ENCODE assay signal across 9 cellular contexts in genomic region chr22:40720538-40721256, GRCh38. TPM values are rescaled to one million over a fixed set of nuclear protein-coding genes. Genes with fewer than 3 reads are reported as not detected.
DNase-seq lines count a peak whose midpoint lies in the region; ATAC-seq, FAIRE-seq and TF ChIP-seq lines count a peak whose summit lies in the region.
"Had no signal": no experiment of that assay in that cellular context is flagged by ENCODE, and none has a peak within 500 bp of the region (broad histone marks: within the 10 kb centered on the region; RNA-seq: fewer than 3 reads in every experiment).

No MANE protein-coding gene starts in this region.

- peak in 3 of 4 donors; percentile 24 to 46 (median 29) for ATAC-seq in pancreas

- H3K27ac ChIP-seq in esophagus squamous epithelium (peak overlapping the region; percentile 2 to 68 (median 55)), pancreas (peak overlapping the region in 1 of 4 donors; percentile 1)
- no peak overlapping the region for H3K27ac ChIP-seq in CD4-positive, alpha-beta memory T cell (ENCODE audit: low read depth, low read length)

- H3K4me1 Mint-ChIP-seq in CD4-positive, alpha-beta memory T cell, result peaks cover 5 to 12% (median 11%) of the 10 kb centered on the region in 4 donors

- H3K4me3 ChIP-seq in Loucy (ENCODE audit: low read length, poor library complexity, severe bottlenecking) (no peak overlapping the region), esophagus squamous epithelium (no peak overlapping the region), pancreas (no peak overlapping the region)
- no peak overlapping the region for H3K4me3 ChIP-seq in CD4-positive, alpha-beta memory T cell (ENCODE audit: low read length in 2 of 2)

- H3K27me3 Mint-ChIP-seq in CD4-positive, alpha-beta memory T cell, result no peaks in the 10 kb centered on the region
- H3K27me3 Mint-ChIP-seq: activated naive CD8-positive, alpha-beta T cell treated with anti-CD3 and anti-CD28 coated beads, Interleukin-2, amount 10 ng/mL, durations not matched to agents 7 days and 5 days had no signal

- no peaks in the 10 kb centered on the region for H4K20me1 ChIP-seq in Loucy (ENCODE audit: insufficient read depth, low read length, poor library complexity, severe bottlenecking)

- H3K27ac Mint-ChIP-seq in CD4-positive, alpha-beta memory T cell, result no peak overlapping the region
- H3K27ac Mint-ChIP-seq: activated naive CD8-positive, alpha-beta T cell treated with anti-CD3 and anti-CD28 coated beads, Interleukin-2, amount 10 ng/mL, durations not matched to agents 7 days and 5 days had no signal

- peak overlapping the region; percentile 29 for H3K9ac ChIP-seq in Loucy (ENCODE audit: low read depth, low read length, poor library complexity, severe bottlenecking)

- WGBS in esophagus squamous epithelium, 2 donors, result 30 to 51% methylated on average over 11 of the region's 11 CpGs
- WGBS in pancreas, 2 donors, result 31 to 34% methylated on average over 11 of the region's 11 CpGs

- H3K4me1 ChIP-seq in Loucy (ENCODE audit: insufficient read depth, low read length, poor library complexity, severe bottlenecking) (peaks cover 17% of the 10 kb centered on the region), esophagus squamous epithelium (peaks cover 6 to 15% (median 7%) of the 10 kb centered on the region in 3 donors), pancreas (no peaks in the 10 kb centered on the region)
- no peaks in the 10 kb centered on the region for H3K4me1 ChIP-seq in CD4-positive, alpha-beta memory T cell (ENCODE audit: insufficient read depth, low read length)

- H3K27me3 ChIP-seq in Loucy (ENCODE audit: insufficient read depth, low read length, poor library complexity, severe bottlenecking), result no peaks in the 10 kb centered on the region
- H3K27me3 ChIP-seq in esophagus squamous epithelium, result no peaks in the 10 kb centered on the region
- no peaks in the 10 kb centered on the region for H3K27me3 ChIP-seq in pancreas
- no peaks in the 10 kb centered on the region for H3K27me3 ChIP-seq in CD4-positive, alpha-beta memory T cell (ENCODE audit: insufficient read depth, low read length)

- H3K36me3 Mint-ChIP-seq in CD4-positive, alpha-beta memory T cell, result no peaks in the 10 kb centered on the region
- H3K36me3 Mint-ChIP-seq: activated naive CD8-positive, alpha-beta T cell treated with anti-CD3 and anti-CD28 coated beads, Interleukin-2, amount 10 ng/mL, durations not matched to agents 7 days and 5 days had no signal

- intact Hi-C loops in esophagus squamous epithelium (cut with DNase I), result no loop called here
- intact Hi-C loops in pancreas (cut with DNase I), result no loop called here
- intact Hi-C loops in CD4-positive, alpha-beta memory T cell (cut with micrococcal nuclease), result no loop called here

- no peak for TF ChIP-seq CTCF in Loucy (conservative IDR thresholded peaks at IDR 0.05; ENCODE audit: low read length)
- no peak for TF ChIP-seq CTCF in esophagus squamous epithelium (IDR thresholded peaks at IDR 0.05)
- no peak for TF ChIP-seq CTCF in pancreas (IDR thresholded peaks at IDR 0.05)

- peak overlapping the region; percentile 15 for H3K4me2 ChIP-seq in Loucy (ENCODE audit: low read depth, low read length, poor library complexity, severe bottlenecking)

- H3K4me3 Mint-ChIP-seq in CD4-positive, alpha-beta memory T cell, result no peak overlapping the region
- H3K4me3 Mint-ChIP-seq: activated naive CD8-positive, alpha-beta T cell treated with anti-CD3 and anti-CD28 coated beads, Interleukin-2, amount 10 ng/mL, durations not matched to agents 7 days and 5 days had no signal

- H3K9me2 ChIP-seq in Loucy (replicated peaks; ENCODE audit: low read depth, low read length), result no peaks in the 10 kb centered on the region

- no peak for TF ChIP-seq POLR2A in esophagus squamous epithelium (IDR thresholded peaks at IDR 0.05)

- peaks cover 5% of the 10 kb centered on the region; the same call in 1 of the 2 replicates for H3F3A ChIP-seq in Loucy (ENCODE audit: low read depth)

- H3K79me2 ChIP-seq in Loucy (ENCODE audit: insufficient read depth, low read length), result no peaks in the 10 kb centered on the region

- POLR2A ChIA-PET in CD4-positive, alpha-beta memory T cell (lab: Charles Lee; ENCODE audit: partially characterized antibody), result interaction anchor here (1.4 kb wide), 1 partner anchor 10 kb away, joined by 5 read pairs; no protein-coding TSS in a partner anchor

- CTCF ChIA-PET in CD4-positive, alpha-beta memory T cell (lab: Charles Lee; ENCODE audit: partially characterized antibody), result interaction anchor here (0.7 to 1.2 kb wide), 2 partner anchors 9 to 1183 kb away, joined by 3 to 4 read pairs; no protein-coding TSS in a partner anchor

- peak; percentile 35 for DNase-seq in EL
- no peak for DNase-seq in esophagus squamous epithelium (lab: John Stamatoyannopoulos, UW)
- no peak for DNase-seq in pancreas
- no peak for DNase-seq in CD4-positive, alpha-beta memory T cell
- DNase-seq in globus pallidus (ENCODE audit: low spot score), result no peak
- no peak for DNase-seq in RPMI8226
- DNase-seq: activated naive CD8-positive, alpha-beta T cell treated with anti-CD3 and anti-CD28 coated beads, Interleukin-2, amount 10 ng/mL, durations not matched to agents 7 days and 5 days; hippocampal formation had no signal

- H3K9me3 Mint-ChIP-seq in CD4-positive, alpha-beta memory T cell, result no peaks in the 10 kb centered on the region

- FAIRE-seq in pancreas (lab: Jason Lieb, UNC), result no peak

- peak overlapping the region; percentile 30; the same call in 1 of the 2 replicates for H2AFZ ChIP-seq in Loucy (ENCODE audit: low read length)

- H3K36me3 ChIP-seq in Loucy (ENCODE audit: insufficient read depth, low read length) (no peaks in the 10 kb centered on the region), esophagus squamous epithelium (no peaks in the 10 kb centered on the region), pancreas (no peaks in the 10 kb centered on the region)
- H3K36me3 ChIP-seq in CD4-positive, alpha-beta memory T cell (ENCODE audit: insufficient read depth, low read length), result no peaks in the 10 kb centered on the region

- H3K9me3 ChIP-seq in Loucy (ENCODE audit: insufficient read depth, low read depth, low read length) (no peaks in the 10 kb centered on the region), esophagus squamous epithelium (no peaks in the 10 kb centered on the region), pancreas (no peaks in the 10 kb centered on the region)
- H3K9me3 ChIP-seq in CD4-positive, alpha-beta memory T cell (ENCODE audit: control insufficient read depth in 1 of 2, low read length in 2 of 2), result no peaks in the 10 kb centered on the region

RNA-seq across cellular contexts. Expression of gene MCHR1, which starts 41.4 kb away (rescaled TPM):
- total RNA-seq in esophagus squamous epithelium (under 1 TPM in 1 of 4 donors, not detected in 3; 0.56 TPM), pancreas (under 1 TPM in 1 of 6 donors, not detected in 5; 0.26 TPM)
- polyA plus RNA-seq in pancreas, result under 1 TPM in 1 of 2 donors, not detected in 1; 0.23 TPM
- total RNA-seq in CD4-positive, alpha-beta memory T cell, result not detected
- polyA plus RNA-seq in CD4-positive, alpha-beta memory T cell, result not detected
- total RNA-seq: activated naive CD8-positive, alpha-beta T cell treated with anti-CD3 and anti-CD28 coated beads, Interleukin-2, amount 10 ng/mL, durations not matched to agents 7 days and 5 days had no signal
